Comparison of ENCODE assay signal across 30 cellular contexts in genomic region chr19:49326165-49326704, GRCh38. TPM values are rescaled to one million over a fixed set of nuclear protein-coding genes. Genes with fewer than 3 reads are reported as not detected.
DNase-seq lines count a peak whose midpoint lies in the region; ATAC-seq lines count a peak whose summit lies in the region.
"Had no signal": no experiment of that assay in that cellular context is flagged by ENCODE, and none has a peak within 500 bp of the region (broad histone marks: within the 10 kb centered on the region; RNA-seq: fewer than 3 reads in every experiment).

No MANE protein-coding gene starts in this region.

- no peak overlapping the region for H3K4me3 Mint-ChIP-seq in stimulated activated naive CD8-positive, alpha-beta T cell treated with anti-CD3 and anti-CD28 coated beads, Interleukin-15, Interleukin-2, amounts not matched to agents 100 ng/mL and 50 ng/mL, for 24 hours
- no peak overlapping the region for H3K4me3 Mint-ChIP-seq in stimulated activated naive CD8-positive, alpha-beta T cell treated with anti-CD3 and anti-CD28 coated beads, Interleukin-15, amount 100 ng/mL, for 72 hours
- peak overlapping the region; percentile 25 for H3K4me3 Mint-ChIP-seq in activated naive CD8-positive, alpha-beta T cell treated with anti-CD3 and anti-CD28 coated beads, Interleukin-2, amount 10 ng/mL, durations not matched to agents 7 days and 5 days
- H3K4me3 Mint-ChIP-seq in CD4-positive, alpha-beta memory T cell = no peak overlapping the region
- H3K4me3 Mint-ChIP-seq: mesothelial cell of epicardium had no signal

- peaks cover 36% of the 10 kb centered on the region for H3K36me3 Mint-ChIP-seq in stimulated activated naive CD8-positive, alpha-beta T cell treated with anti-CD3 and anti-CD28 coated beads, Interleukin-15, Interleukin-2, amounts not matched to agents 100 ng/mL and 50 ng/mL, for 24 hours (ENCODE audit: low read depth)
- H3K36me3 Mint-ChIP-seq in activated naive CD8-positive, alpha-beta T cell treated with anti-CD3 and anti-CD28 coated beads, Interleukin-2, amount 10 ng/mL, durations not matched to agents 7 days and 5 days = peaks cover 34% of the 10 kb centered on the region
- H3K36me3 Mint-ChIP-seq in CD4-positive, alpha-beta memory T cell = peaks cover 25 to 31% of the 10 kb centered on the region in 2 donors

- intact Hi-C loops in CD4-positive, alpha-beta memory T cell (cut with micrococcal nuclease) = no loop called here

- ATAC-seq in stimulated activated naive CD8-positive, alpha-beta T cell treated with anti-CD3 and anti-CD28 coated beads, Interleukin-15, amount 100 ng/mL, for 72 hours = no peak
- peak; percentile 63 for ATAC-seq in activated naive CD8-positive, alpha-beta T cell treated with anti-CD3 and anti-CD28 coated beads, Interleukin-2, amount 10 ng/mL, durations not matched to agents 7 days and 5 days (ENCODE audit: low read depth)
- ATAC-seq: A549, left colon, upper lobe of right lung had no signal

- H3K27ac ChIP-seq in CD4-positive, alpha-beta memory T cell (ENCODE audit: low read depth, low read length) = no peak overlapping the region
- H3K27ac ChIP-seq: A549, C4-2B, upper lobe of right lung had no signal

- CTCF ChIA-PET in CD4-positive, alpha-beta memory T cell (lab: Charles Lee; ENCODE audit: partially characterized antibody) = interaction anchor here (4.3 kb wide), 1 partner anchor 25 kb away, joined by 21 read pairs; no protein-coding TSS in a partner anchor

- peak overlapping the region; percentile 24 for H3K27ac Mint-ChIP-seq in stimulated activated naive CD8-positive, alpha-beta T cell treated with anti-CD3 and anti-CD28 coated beads, Interleukin-15, Interleukin-2, amounts not matched to agents 100 ng/mL and 50 ng/mL, for 24 hours
- no peak overlapping the region for H3K27ac Mint-ChIP-seq in stimulated activated naive CD8-positive, alpha-beta T cell treated with anti-CD3 and anti-CD28 coated beads, Interleukin-15, amount 100 ng/mL, for 72 hours
- peak overlapping the region; percentile 16 for H3K27ac Mint-ChIP-seq in activated naive CD8-positive, alpha-beta T cell treated with anti-CD3 and anti-CD28 coated beads, Interleukin-2, amount 10 ng/mL, durations not matched to agents 7 days and 5 days
- peak overlapping the region in 1 of 7 donors; percentile 25 for H3K27ac Mint-ChIP-seq in CD4-positive, alpha-beta memory T cell
- H3K27ac Mint-ChIP-seq: mesothelial cell of epicardium had no signal

- H3K4me3 ChIP-seq in CD4-positive, alpha-beta memory T cell (ENCODE audit: low read length in 2 of 2) = no peak overlapping the region
- H3K4me3 ChIP-seq: A549, upper lobe of right lung had no signal

- H3K27me3 ChIP-seq in CD4-positive, alpha-beta memory T cell (ENCODE audit: insufficient read depth, low read length) = no peaks in the 10 kb centered on the region
- H3K27me3 ChIP-seq: upper lobe of right lung had no signal

- DNase-seq in stimulated activated naive CD8-positive, alpha-beta T cell treated with anti-CD3 and anti-CD28 coated beads, Interleukin-15, amount 100 ng/mL, for 72 hours = no peak
- DNase-seq in MV-4-11 (lab: John Stamatoyannopoulos, UW) = peak; percentile 81
- DNase-seq in activated naive CD8-positive, alpha-beta T cell treated with anti-CD3 and anti-CD28 coated beads, Interleukin-2, amount 10 ng/mL, durations not matched to agents 7 days and 5 days = no peak
- no peak for DNase-seq in NCI-H446 treated with DMSO at 0.1 percent for 48 hours (lab: John Stamatoyannopoulos, UW)
- DNase-seq in midbrain (lab: John Stamatoyannopoulos, UW) = no peak
- DNase-seq in CD4-positive, alpha-beta memory T cell = no peak
- no peak for DNase-seq in GM03348 (ENCODE audit: low spot score)
- DNase-seq: activated CD4-positive, alpha-beta T cell treated with anti-CD3 and anti-CD28 coated beads for 48 hours; activated CD8-positive, alpha-beta memory T cell treated with anti-CD3 and anti-CD28 coated beads, Interleukin-2, amount 50 U/mL, for 4 hours; activated gamma-delta T cell treated with Interleukin-2 at 50 U/mL for 16 hours; aorta; central memory CD4-positive, alpha-beta T cell; DMS153; erythroblast; left colon; NCI-H146; NCI-H2171 treated with DMSO at 0.1 percent for 48 hours; NCI-H748 treated with DMSO at 0.1 percent for 48 hours; SW 1271; upper lobe of right lung had no signal

- peaks cover 14% of the 10 kb centered on the region for H3K4me1 ChIP-seq in CD4-positive, alpha-beta memory T cell (ENCODE audit: insufficient read depth, low read length)
- H3K4me1 ChIP-seq: A549, upper lobe of right lung had no signal

- no peaks in the 10 kb centered on the region for H3K9me3 ChIP-seq in CD4-positive, alpha-beta memory T cell (ENCODE audit: control insufficient read depth in 1 of 2, low read length in 2 of 2)

- H3K36me3 ChIP-seq in CD4-positive, alpha-beta memory T cell (ENCODE audit: insufficient read depth, low read length) = no peaks in the 10 kb centered on the region
- H3K36me3 ChIP-seq: upper lobe of right lung had no signal

- no peaks in the 10 kb centered on the region for H3K27me3 Mint-ChIP-seq in stimulated activated naive CD8-positive, alpha-beta T cell treated with anti-CD3 and anti-CD28 coated beads, Interleukin-15, Interleukin-2, amounts not matched to agents 100 ng/mL and 50 ng/mL, for 24 hours
- H3K27me3 Mint-ChIP-seq in stimulated activated naive CD8-positive, alpha-beta T cell treated with anti-CD3 and anti-CD28 coated beads, Interleukin-15, amount 100 ng/mL, for 72 hours = no peaks in the 10 kb centered on the region
- no peaks in the 10 kb centered on the region for H3K27me3 Mint-ChIP-seq in activated naive CD8-positive, alpha-beta T cell treated with anti-CD3 and anti-CD28 coated beads, Interleukin-2, amount 10 ng/mL, durations not matched to agents 7 days and 5 days
- H3K27me3 Mint-ChIP-seq in CD4-positive, alpha-beta memory T cell = no peaks in the 10 kb centered on the region

- no peaks in the 10 kb centered on the region for H3K9me3 Mint-ChIP-seq in stimulated activated naive CD8-positive, alpha-beta T cell treated with anti-CD3 and anti-CD28 coated beads, Interleukin-15, Interleukin-2, amounts not matched to agents 100 ng/mL and 50 ng/mL, for 24 hours
- no peaks in the 10 kb centered on the region for H3K9me3 Mint-ChIP-seq in stimulated activated naive CD8-positive, alpha-beta T cell treated with anti-CD3 and anti-CD28 coated beads, Interleukin-15, amount 100 ng/mL, for 72 hours
- H3K9me3 Mint-ChIP-seq in activated naive CD8-positive, alpha-beta T cell treated with anti-CD3 and anti-CD28 coated beads, Interleukin-2, amount 10 ng/mL, durations not matched to agents 7 days and 5 days = peaks cover 5% of the 10 kb centered on the region
- H3K9me3 Mint-ChIP-seq in CD4-positive, alpha-beta memory T cell = no peaks in the 10 kb centered on the region

- POLR2A ChIA-PET in activated naive CD8-positive, alpha-beta T cell treated with anti-CD3 and anti-CD28 coated beads, Interleukin-2, amount 10 ng/mL, durations not matched to agents 7 days and 5 days (lab: Charles Lee) = no interaction called here
- POLR2A ChIA-PET in CD4-positive, alpha-beta memory T cell (lab: Charles Lee; ENCODE audit: partially characterized antibody) = no interaction called here

- H3K4me1 Mint-ChIP-seq in stimulated activated naive CD8-positive, alpha-beta T cell treated with anti-CD3 and anti-CD28 coated beads, Interleukin-15, Interleukin-2, amounts not matched to agents 100 ng/mL and 50 ng/mL, for 24 hours (ENCODE audit: low read depth) = peaks cover 48% of the 10 kb centered on the region
- H3K4me1 Mint-ChIP-seq in stimulated activated naive CD8-positive, alpha-beta T cell treated with anti-CD3 and anti-CD28 coated beads, Interleukin-15, amount 100 ng/mL, for 72 hours = peaks cover 43% of the 10 kb centered on the region
- peaks cover 24% of the 10 kb centered on the region for H3K4me1 Mint-ChIP-seq in activated naive CD8-positive, alpha-beta T cell treated with anti-CD3 and anti-CD28 coated beads, Interleukin-2, amount 10 ng/mL, durations not matched to agents 7 days and 5 days
- H3K4me1 Mint-ChIP-seq in CD4-positive, alpha-beta memory T cell = peaks cover 20 to 33% (median 25%) of the 10 kb centered on the region in 4 donors
- H3K4me1 Mint-ChIP-seq: mesothelial cell of epicardium had no signal

RNA-seq across cellular contexts. Expression of gene SLC6A16, which starts 1.2 kb away (rescaled TPM):
- 1 to 10 TPM; 3.7 to 5.1 TPM for total RNA-seq in activated naive CD8-positive, alpha-beta T cell treated with anti-CD3 and anti-CD28 coated beads, Interleukin-2, amount 10 ng/mL, durations not matched to agents 7 days and 5 days
- total RNA-seq in CD4-positive, alpha-beta memory T cell = 1 to 10 TPM; 4.3 to 5.1 TPM
- 1 to 10 TPM; 1.1 to 1.8 TPM for polyA plus RNA-seq in CD4-positive, alpha-beta memory T cell
- total RNA-seq: frontal cortex had no signal
- polyA plus RNA-seq: neural cell had no signal

RNA-seq across cellular contexts. Expression of gene CD37, which starts 9.0 kb away (rescaled TPM):
- 100 to 1,000 TPM; 246 to 258 TPM for total RNA-seq in activated naive CD8-positive, alpha-beta T cell treated with anti-CD3 and anti-CD28 coated beads, Interleukin-2, amount 10 ng/mL, durations not matched to agents 7 days and 5 days
- 100 to 1,000 TPM; 330 to 347 TPM for total RNA-seq in CD4-positive, alpha-beta memory T cell
- 100 to 1,000 TPM; 109 to 192 TPM for polyA plus RNA-seq in CD4-positive, alpha-beta memory T cell
- total RNA-seq: H1, LHCN-M2, mesothelial cell of epicardium, RPMI7951 had no signal
- polyA plus RNA-seq: H1, neural cell had no signal

RNA-seq across cellular contexts. Expression of gene TEAD2, which starts 36.0 kb away (rescaled TPM):
- not detected for total RNA-seq in activated naive CD8-positive, alpha-beta T cell treated with anti-CD3 and anti-CD28 coated beads, Interleukin-2, amount 10 ng/mL, durations not matched to agents 7 days and 5 days
- not detected for total RNA-seq in CD4-positive, alpha-beta memory T cell
- polyA plus RNA-seq in CD4-positive, alpha-beta memory T cell = not detected

RNA-seq across cellular contexts. Expression of gene DKKL1, which starts 37.4 kb away (rescaled TPM):
- not detected for total RNA-seq in activated naive CD8-positive, alpha-beta T cell treated with anti-CD3 and anti-CD28 coated beads, Interleukin-2, amount 10 ng/mL, durations not matched to agents 7 days and 5 days
- not detected for total RNA-seq in CD4-positive, alpha-beta memory T cell
- not detected for polyA plus RNA-seq in CD4-positive, alpha-beta memory T cell
- total RNA-seq: left colon, posterior vena cava, upper lobe of right lung had no signal
- polyA plus RNA-seq: aorta had no signal

Comparison
In these comparisons a context has a peak if more than half of its experiments do, and no peak if none do; other contexts are left out.
1. H3K27ac Mint-ChIP-seq: peak in stimulated activated naive CD8-positive, alpha-beta T cell treated with anti-CD3 and anti-CD28 coated beads, Interleukin-15, Interleukin-2, amounts not matched to agents 100 ng/mL and 50 ng/mL, for 24 hours (single experiment) and activated naive CD8-positive, alpha-beta T cell treated with anti-CD3 and anti-CD28 coated beads, Interleukin-2, amount 10 ng/mL, durations not matched to agents 7 days and 5 days (single experiment); none in stimulated activated naive CD8-positive, alpha-beta T cell treated with anti-CD3 and anti-CD28 coated beads, Interleukin-15, amount 100 ng/mL, for 72 hours (0 of 2).